In genomic region chr10:11742009-11742778, GRCh38 we compare ENCODE assay signal across 8 cellular contexts. TPM values are rescaled to one million over a fixed set of nuclear protein-coding genes. Genes with fewer than 3 reads are reported as not detected.
DNase-seq lines count a peak whose midpoint lies in the region; ATAC-seq and TF ChIP-seq lines count a peak whose summit lies in the region.

Gene ECHDC3 (plus strand): TSS chr10:11742382. CDS start chr10:11742577, 195 bp downstream.

- H3K4me1 Mint-ChIP-seq in CD14-positive monocyte: peaks cover 35% of the 10 kb centered on the region

- H3K9me3 Mint-ChIP-seq in CD14-positive monocyte: peaks cover 0 to 9% (median 2%) of the 10 kb centered on the region in 7 donors

- peak within 1 kb of the TSS; percentile 71 to 81 for H3K4me3 Mint-ChIP-seq in CD14-positive monocyte

- no peak for TF ChIP-seq CTCF in CD14-positive monocyte (IDR thresholded peaks at IDR 0.05)

- H3K36me3 Mint-ChIP-seq in CD14-positive monocyte: peaks cover 9 to 15% of the 10 kb centered on the region in 2 donors

- ATAC-seq in GM19324 (IDR thresholded peaks at IDR 0.05; ENCODE audit: low FRiP score, unreplicated experiment) (peak; percentile 71), HG03521 (IDR thresholded peaks at IDR 0.05; ENCODE audit: unreplicated experiment) (peak; percentile 63)

- peak within 1 kb of the TSS in 3 of 7 donors; percentile 50 to 67 (median 51) for H3K27ac Mint-ChIP-seq in CD14-positive monocyte

- H3K27me3 Mint-ChIP-seq in CD14-positive monocyte (ENCODE audit: low read depth in 3 of 3): peaks cover 2 to 21% (median 9%) of the 10 kb centered on the region in 3 donors

- DNase-seq in CD14-positive monocyte (ENCODE audit: low spot score) (peak; percentile 67), lung microvascular endothelial cell (ENCODE audit: low read depth in 2 of 2) (peak; percentile 15 to 67), HPDE6-E6E7 (ENCODE audit: extremely low spot score) (no peak)
- peak; percentile 16 to 32 for DNase-seq in activated CD4-positive, alpha-beta T cell treated with anti-CD3 and anti-CD28 coated beads, Interleukin-2, amount 50 U/mL, for 24 hours (ENCODE audit: low read depth in 1 of 2, low spot score in 1 of 2)
- peak; percentile 31 for DNase-seq in effector CD4-positive, alpha-beta T cell
- peak; percentile 3 to 27 for DNase-seq in stimulated activated CD8-positive, alpha-beta memory T cell treated with anti-CD3 and anti-CD28 coated beads, Interleukin-15, amount 100 ng/mL, for 4 hours (ENCODE audit: low read depth in 2 of 2)

- intact Hi-C loops in CD14-positive monocyte (cut with micrococcal nuclease): loop anchor here in 1 of 2 donors (10.0 kb wide), 1 partner anchor 127 kb away; the partner anchor contains the start of gene USP6NL

RNA-seq across cellular contexts. Expression of gene ECHDC3, which starts in this region (rescaled TPM):
- 10 to 100 TPM in 1 of 2 donors, 1 to 10 TPM in 1; 9.4 to 10.6 TPM for polyA plus RNA-seq in CD14-positive monocyte
- total RNA-seq in lung microvascular endothelial cell: 10.2 and 34.5 TPM in 2 replicates
